In the genomic region with DNA sequence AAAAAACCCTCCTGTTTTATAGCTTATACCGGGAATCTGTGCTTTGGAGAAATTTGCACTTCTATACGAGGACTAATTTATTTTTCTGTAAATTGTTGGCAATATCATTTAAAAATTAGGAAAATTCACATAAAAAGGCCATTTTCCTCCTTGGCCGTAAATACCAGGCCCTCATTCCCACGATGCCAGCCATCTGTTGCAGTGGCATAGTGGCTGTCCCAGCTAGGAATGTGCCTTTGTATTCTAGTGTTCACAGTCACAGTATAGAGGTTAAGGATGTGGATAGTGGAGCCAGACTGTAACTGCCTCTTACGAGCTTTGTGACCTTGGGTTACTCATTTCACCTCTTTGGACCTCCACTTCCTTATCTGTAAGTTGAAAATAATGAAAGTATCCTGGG, we compare ENCODE assay signal across 22 cellular contexts.
DNase-seq lines count a peak whose midpoint lies in the region; ATAC-seq, FAIRE-seq and TF ChIP-seq lines count a peak whose summit lies in the region.
"Had no signal": no experiment of that assay in that cellular context is flagged by ENCODE, and none has a peak within 500 bp of the region (broad histone marks: within the 10 kb centered on the region; RNA-seq: fewer than 3 reads in every experiment).

No MANE protein-coding gene starts in this region.

- TF ChIP-seq POLR2A in K562 (conservative IDR thresholded peaks at IDR 0.05): no peak
- no peak for TF ChIP-seq POLR2A in thyroid gland (IDR thresholded peaks at IDR 0.05)

- 60% methylated on average over 5 of the region's 5 CpGs for WGBS in K562 (ENCODE audit: insufficient coverage, low coverage, missing lambda C conversion rate)
- 91 to 92% methylated on average over 5 of the region's 5 CpGs for WGBS in thyroid gland, 2 donors

- POLR2A ChIA-PET in K562 (lab: Yijun Ruan, JAX): no interaction called here

- BruUV-seq in K562 (replicated peaks; lab: Mats Ljungman, UMichigan): no TSS peak

- H3K9me3 ChIP-seq in K562 (replicated peaks; ENCODE audit: control insufficient read depth, insufficient read depth, low read depth, low read length): no peaks in the 10 kb centered on the region
- no peaks in the 10 kb centered on the region for H3K9me3 ChIP-seq in thyroid gland
- H3K9me3 ChIP-seq: Caco-2 had no signal

- peak; percentile 76 for ATAC-seq in K562
- ATAC-seq: CD8-positive, alpha-beta T cell had no signal

- intact Hi-C loops in K562 (cut with micrococcal nuclease): no loop called here
- intact Hi-C loops in thyroid gland (cut with DNase I): no loop called here

- TF ChIP-seq RAD21 in K562 (CRISPR knock-in tag; conservative IDR thresholded peaks at IDR 0.05 in 1 of 2, IDR thresholded peaks at IDR 0.05 in 1 of 2): no peak

- no peak overlapping the region; a peak in 1 of 4 replicates for H3K9ac ChIP-seq in K562 (ENCODE audit: insufficient read depth in 1 of 2, low read depth in 2 of 2, low read length in 2 of 2)
- H3K9ac ChIP-seq: BLaER1 treated with 17β-estradiol and CSF1 and Interleukin-3, amounts not matched to agents 10 nM and 100 nM had no signal

- no peak for TF ChIP-seq CTCF in K562 (IDR thresholded peaks at IDR 0.05 in 2 of 3, conservative IDR thresholded peaks at IDR 0.05 in 1 of 3; ENCODE audit: insufficient read depth in 2 of 3, low read depth in 1 of 3, low read length in 3 of 3)
- no peak for TF ChIP-seq CTCF in thyroid gland (IDR thresholded peaks at IDR 0.05)

- CTCF ChIA-PET in K562 (lab: Yijun Ruan, JAX; ENCODE audit: low intra/inter-chr PET ratio): no interaction called here

- H3K79me2 ChIP-seq in K562 (ENCODE audit: control insufficient read depth, insufficient read depth, low read length): no peaks in the 10 kb centered on the region

- no peak for TF ChIP-seq EP300 in K562 (IDR thresholded peaks at IDR 0.05; ENCODE audit: low read length)

- H3K27ac ChIP-seq in K562 (ENCODE audit: extremely low read depth, low read depth, low read length) (0 out of 3 replicates have a peak overlapping the region, but pooled peaks have one; percentile 6), thyroid gland (no peak overlapping the region)
- H3K27ac ChIP-seq: BLaER1 treated with 17β-estradiol and CSF1 and Interleukin-3, amounts not matched to agents 10 nM and 100 nM; C4-2B had no signal

- FAIRE-seq in K562 (lab: Jason Lieb, UNC): peak; percentile 32
- FAIRE-seq: A204.1, D721Med, G401.6, GM12891, GM19239 had no signal

- H3K27me3 ChIP-seq in K562 (ENCODE audit: control insufficient read depth in 2 of 2, insufficient read depth in 2 of 2, low read length in 2 of 2) (no peaks in the 10 kb centered on the region), thyroid gland (no peaks in the 10 kb centered on the region)
- H3K27me3 ChIP-seq: BLaER1 treated with 17β-estradiol and CSF1 and Interleukin-3, amounts not matched to agents 10 nM and 100 nM had no signal

- H3K4me3 ChIP-seq in K562: no peak overlapping the region
- no peak overlapping the region for H3K4me3 ChIP-seq in thyroid gland (replicated peaks in 1 of 3)
- H3K4me3 ChIP-seq: BLaER1 treated with 17β-estradiol and CSF1 and Interleukin-3, amounts not matched to agents 10 nM and 100 nM had no signal

- 0 out of 3 replicates have a peak, but pooled peaks cover 2% of the 10 kb centered on the region for H3K36me3 ChIP-seq in K562 (ENCODE audit: control insufficient read depth, insufficient read depth, low read length)
- H3K36me3 ChIP-seq in thyroid gland: no peaks in the 10 kb centered on the region
- H3K36me3 ChIP-seq: BLaER1 treated with 17β-estradiol and CSF1 and Interleukin-3, amounts not matched to agents 10 nM and 100 nM had no signal

- no peak overlapping the region; the same call in 1 of the 2 replicates for H3K4me2 ChIP-seq in K562 (ENCODE audit: insufficient read depth, low read length)
- H3K4me2 ChIP-seq: BLaER1 treated with 17β-estradiol and CSF1 and Interleukin-3, amounts not matched to agents 10 nM and 100 nM had no signal

- in situ Hi-C loops in K562 (cut with MboI): no loop called here

- H2AFZ ChIP-seq in K562 (ENCODE audit: low read depth, low read length): no peak overlapping the region

- DNase-seq in K562 (ENCODE audit: extremely low read depth in 1 of 4, low spot score in 3 of 4): peak; percentile 20 to 44 (median 26)
- DNase-seq in cerebellum (ENCODE audit: low spot score): peak; percentile 35
- no peak for DNase-seq in DMS53 treated with DMSO at 0.1 percent for 48 hours (lab: John Stamatoyannopoulos, UW; ENCODE audit: unreplicated experiment)
- DNase-seq in NCI-H1105 (lab: John Stamatoyannopoulos, UW): no peak
- DNase-seq in thyroid gland: no peak
- DNase-seq: 8988T; ACHN; Caco-2; Calu3; CD4-positive, alpha-beta T cell; CD8-positive, alpha-beta T cell; DMS79; DND-41; EL; GF-D8 had no signal

- 0 out of 2 replicates have a peak, but pooled peaks cover 4% of the 10 kb centered on the region for H4K20me1 ChIP-seq in K562 (replicated peaks; ENCODE audit: control insufficient read depth, insufficient read depth, low read length)
- H4K20me1 ChIP-seq: BLaER1 treated with 17β-estradiol and CSF1 and Interleukin-3, amounts not matched to agents 10 nM and 100 nM had no signal

- H3K9me1 ChIP-seq in K562 (ENCODE audit: control insufficient read depth, insufficient read depth, low read length): no peaks in the 10 kb centered on the region

- peaks cover 0 to 10% of the 10 kb centered on the region in 2 experiments; a peak in 3 of 5 replicates for H3K4me1 ChIP-seq in K562 (replicated peaks in 1 of 2; ENCODE audit: control insufficient read depth in 2 of 2, insufficient read depth in 2 of 2, low read length in 2 of 2)
- H3K4me1 ChIP-seq in thyroid gland: no peaks in the 10 kb centered on the region
- H3K4me1 ChIP-seq: BLaER1 treated with 17β-estradiol and CSF1 and Interleukin-3, amounts not matched to agents 10 nM and 100 nM; Caco-2 had no signal

TF ChIP-seq in K562, 482 proteins besides CTCF, POLR2A, EP300 and RAD21:
- TF ChIP-seq ESRRA (IDR thresholded peaks at IDR 0.05; ENCODE audit: borderline replicate concordance, low read depth): peak; percentile 25; the same call in 1 of the 2 replicates
- no peak for TF ChIP-seq ZNF311 (CRISPR knock-in tag; IDR thresholded peaks at IDR 0.05)
- TF ChIP-seq FOSL1 (tag; conservative IDR thresholded peaks at IDR 0.05): 0 out of 2 replicates have a peak, but pooled peaks have one; percentile 33

Comparison
In these comparisons a context has a peak if more than half of its experiments do, and no peak if none do; other contexts are left out.
1. DNase-seq: peak in K562 (4 of 4) and cerebellum (single experiment); none in DMS53 treated with DMSO at 0.1 percent for 48 hours (single experiment), NCI-H1105 (single experiment) and thyroid gland (0 of 2).